27 cellular contexts compared by ENCODE assay signal in the genomic region with DNA sequence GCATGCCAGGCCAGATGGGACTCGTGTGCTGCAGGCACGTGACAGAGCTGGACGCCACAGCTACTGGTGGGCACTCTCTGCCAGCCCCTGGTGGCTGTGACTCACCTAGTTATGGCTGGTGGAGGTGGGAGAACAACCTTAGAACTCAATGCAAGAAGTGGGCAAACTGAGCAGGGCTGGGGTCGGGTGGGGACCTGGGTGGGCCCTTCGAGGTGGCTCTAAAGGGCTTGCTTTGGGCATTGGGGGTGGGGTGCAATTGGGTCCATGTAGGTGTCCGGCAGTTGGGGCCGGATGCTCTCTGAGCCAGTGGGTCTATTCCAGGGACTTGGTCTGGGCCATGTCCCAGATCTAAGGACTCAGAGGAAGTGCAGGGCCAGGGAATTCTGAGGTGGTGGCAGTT. TPM values are rescaled to one million over a fixed set of nuclear protein-coding genes. Genes with fewer than 3 reads are reported as not detected.
DNase-seq lines count a peak whose midpoint lies in the region; ATAC-seq, FAIRE-seq and TF ChIP-seq lines count a peak whose summit lies in the region.
"Had no signal": no experiment of that assay in that cellular context is flagged by ENCODE, and none has a peak within 500 bp of the region (broad histone marks: within the 10 kb centered on the region; RNA-seq: fewer than 3 reads in every experiment).

No MANE protein-coding gene starts in this region.

- H3K4me3 ChIP-seq in astrocyte (ENCODE audit: insufficient read depth, low read depth, low read length) = no peak overlapping the region
- no peak overlapping the region for H3K4me3 ChIP-seq in endodermal cell (ENCODE audit: low read length)
- no peak overlapping the region for H3K4me3 ChIP-seq in neuronal stem cell (ENCODE audit: low read length in 2 of 2)
- H3K4me3 ChIP-seq: BLaER1 had no signal

- H2AFZ ChIP-seq in astrocyte (ENCODE audit: low read depth, low read length) (no peak overlapping the region), neuronal stem cell (ENCODE audit: low read length) (no peak overlapping the region)

- no peak overlapping the region for H4K8ac ChIP-seq in neuronal stem cell (ENCODE audit: low read depth, low read length)

- no peaks in the 10 kb centered on the region for H3K79me1 ChIP-seq in neuronal stem cell (ENCODE audit: low read depth, low read length)

- ATAC-seq in HG03135 (IDR thresholded peaks at IDR 0.05; ENCODE audit: unreplicated experiment) = no peak
- no peak for ATAC-seq in GM21367 (IDR thresholded peaks at IDR 0.05; ENCODE audit: unreplicated experiment)

- H3K27ac Mint-ChIP-seq in astrocyte (ENCODE audit: unreplicated experiment) (no peak overlapping the region), endodermal cell (no peak overlapping the region)
- H3K27ac Mint-ChIP-seq: CD14-positive monocyte; CD4-positive, alpha-beta memory T cell; CD4-positive, CD25-positive, alpha-beta regulatory T cell; CD8-positive, alpha-beta memory T cell had no signal

- H3K4me3 Mint-ChIP-seq in astrocyte (ENCODE audit: unreplicated experiment) = peak overlapping the region; percentile 64
- H3K4me3 Mint-ChIP-seq in endodermal cell = no peak overlapping the region
- H3K4me3 Mint-ChIP-seq: CD14-positive monocyte; CD4-positive, alpha-beta memory T cell; CD4-positive, CD25-positive, alpha-beta regulatory T cell; CD8-positive, alpha-beta memory T cell had no signal

- no peaks in the 10 kb centered on the region for H3K79me2 ChIP-seq in astrocyte (ENCODE audit: insufficient read depth, low read length)

- H3K4ac ChIP-seq in neuronal stem cell (ENCODE audit: low read length) = peak overlapping the region; percentile 67

- H3K4me2 ChIP-seq in astrocyte (ENCODE audit: low read length) (no peak overlapping the region), neuronal stem cell (ENCODE audit: insufficient read depth, low read length, poor library complexity, severe bottlenecking) (no peak overlapping the region)
- H3K4me2 ChIP-seq: BLaER1 had no signal

- no peaks in the 10 kb centered on the region for H4K20me1 ChIP-seq in astrocyte (ENCODE audit: insufficient read depth, low read length)
- H4K20me1 ChIP-seq: BLaER1 had no signal

- no peak for FAIRE-seq in astrocyte (lab: Jason Lieb, UNC)
- FAIRE-seq: A204.1, G401.6, GM12891, GM19239 had no signal

- H2BK5ac ChIP-seq in neuronal stem cell (ENCODE audit: low read length) = no peak overlapping the region

- no peaks in the 10 kb centered on the region for H3K9me3 ChIP-seq in astrocyte (ENCODE audit: insufficient read depth, low read depth, low read length)
- H3K9me3 ChIP-seq in endodermal cell (ENCODE audit: control insufficient read depth, low read length) = no peaks in the 10 kb centered on the region
- no peaks in the 10 kb centered on the region for H3K9me3 ChIP-seq in neuronal stem cell (replicated peaks in 1 of 2; ENCODE audit: control insufficient read depth in 2 of 2, insufficient read depth in 1 of 2, low read depth in 1 of 2, low read length in 2 of 2)
- H3K9me3 ChIP-seq: BE2C, BLaER1 had no signal

- H3K27me3 ChIP-seq in astrocyte (ENCODE audit: insufficient read depth, low read length) (peaks cover 9% of the 10 kb centered on the region), endodermal cell (ENCODE audit: control insufficient read depth, insufficient read depth, low read length, poor library complexity, severe bottlenecking) (no peaks in the 10 kb centered on the region), neuronal stem cell (ENCODE audit: control insufficient read depth in 3 of 3, insufficient read depth in 3 of 3, low read depth in 1 of 3, low read length in 3 of 3) (no peaks in the 10 kb centered on the region)
- H3K27me3 ChIP-seq: BLaER1 had no signal

- H3K27ac ChIP-seq in astrocyte (ENCODE audit: low read depth, low read length) (no peak overlapping the region), endodermal cell (ENCODE audit: low read depth, low read length) (no peak overlapping the region), neuronal stem cell (replicated peaks; ENCODE audit: low read length) (no peak overlapping the region)
- H3K27ac ChIP-seq: BLaER1 had no signal

- no peak overlapping the region for H3K9ac ChIP-seq in astrocyte (ENCODE audit: low read length)
- no peak overlapping the region for H3K9ac ChIP-seq in endodermal cell (ENCODE audit: extremely low read depth, low read length, poor library complexity, severe bottlenecking)
- H3K9ac ChIP-seq in neuronal stem cell (ENCODE audit: low read depth, low read length, poor library complexity) = no peak overlapping the region
- H3K9ac ChIP-seq: BLaER1 had no signal

- no peak for DNase-seq in astrocyte (ENCODE audit: low read depth)
- DNase-seq in endodermal cell = peak; percentile 18
- DNase-seq in islet precursor cell = peak; percentile 34
- no peak for DNase-seq in neuronal stem cell (ENCODE audit: low spot score)
- DNase-seq in NCI-H1105 (lab: John Stamatoyannopoulos, UW) = no peak
- DNase-seq in activated CD4-positive, alpha-beta T cell treated with anti-CD3 and anti-CD28 coated beads for 48 hours = no peak
- DNase-seq: 8988T; ACHN; BE2C; C1 segment of cervical spinal cord; CD4-positive, alpha-beta memory T cell; CD4-positive, CD25-positive, alpha-beta regulatory T cell; CD8-positive, alpha-beta memory T cell; DMS 273 treated with DMSO at 0.1 percent for 48 hours; DMS153; DMS79 treated with DMSO at 0.1 percent for 48 hours; GF-D8 had no signal

- H3K9me3 Mint-ChIP-seq in astrocyte (ENCODE audit: unreplicated experiment) = no peaks in the 10 kb centered on the region
- H3K9me3 Mint-ChIP-seq in endodermal cell = no peaks in the 10 kb centered on the region

- H3K18ac ChIP-seq in neuronal stem cell (ENCODE audit: low read length) = no peak overlapping the region

- H3K36me3 Mint-ChIP-seq in astrocyte (ENCODE audit: low read depth, unreplicated experiment) = no peaks in the 10 kb centered on the region
- no peaks in the 10 kb centered on the region for H3K36me3 Mint-ChIP-seq in endodermal cell (ENCODE audit: low read depth)
- H3K36me3 Mint-ChIP-seq: CD14-positive monocyte; CD4-positive, alpha-beta memory T cell; CD4-positive, CD25-positive, alpha-beta regulatory T cell; CD8-positive, alpha-beta memory T cell had no signal

- no peak overlapping the region for H2BK12ac ChIP-seq in neuronal stem cell (ENCODE audit: low read length)

- no peak overlapping the region for H2AK5ac ChIP-seq in neuronal stem cell (ENCODE audit: low read depth, low read length)

- 80 to 89% methylated on average over 6 to 7 of the region's 7 CpGs for WGBS in endodermal cell (ENCODE audit: insufficient coverage in 1 of 2, insufficient read length in 1 of 2), 2 experiments
- WGBS in neuronal stem cell (ENCODE audit: extremely low coverage in 2 of 2, insufficient read length in 2 of 2, insufficient replicate concordance in 1 of 2), 2 donors = no CpG with 5 or more reads among the region's 7 CpGs

- no peak overlapping the region for H4K91ac ChIP-seq in neuronal stem cell (ENCODE audit: low read depth, low read length, poor library complexity)

- H2BK120ac ChIP-seq in neuronal stem cell (ENCODE audit: low read depth, low read length) = peak overlapping the region; percentile 5

- H3K4me1 Mint-ChIP-seq in astrocyte (ENCODE audit: low read depth, unreplicated experiment) (peaks cover 7% of the 10 kb centered on the region), endodermal cell (peaks cover 7% of the 10 kb centered on the region)
- H3K4me1 Mint-ChIP-seq: CD14-positive monocyte; CD4-positive, CD25-positive, alpha-beta regulatory T cell; CD8-positive, alpha-beta memory T cell had no signal

- no peak for TF ChIP-seq CTCF in astrocyte (IDR thresholded peaks at IDR 0.05; ENCODE audit: insufficient read depth, low read depth, low read length)
- no peak for TF ChIP-seq CTCF in endodermal cell (conservative IDR thresholded peaks at IDR 0.05)

- no peaks in the 10 kb centered on the region for H3K4me1 ChIP-seq in astrocyte (ENCODE audit: insufficient read depth, low read length)
- H3K4me1 ChIP-seq in endodermal cell (ENCODE audit: control insufficient read depth, insufficient read depth, low read length) = peaks cover 3% of the 10 kb centered on the region
- H3K4me1 ChIP-seq in neuronal stem cell (ENCODE audit: control insufficient read depth in 2 of 2, insufficient read depth in 1 of 2, low read depth in 1 of 2, low read length in 2 of 2) = peaks cover 0 to 3% of the 10 kb centered on the region in 2 donors
- H3K4me1 ChIP-seq: BE2C, BLaER1 had no signal

- H2BK15ac ChIP-seq in neuronal stem cell (ENCODE audit: low read length) = no peak overlapping the region

- H3K27me3 Mint-ChIP-seq in astrocyte (ENCODE audit: low read depth, unreplicated experiment) = peaks cover 29% of the 10 kb centered on the region
- H3K27me3 Mint-ChIP-seq in endodermal cell (ENCODE audit: insufficient read depth) = no peaks in the 10 kb centered on the region
- H3K27me3 Mint-ChIP-seq: CD4-positive, CD25-positive, alpha-beta regulatory T cell had no signal

- H3K36me3 ChIP-seq in astrocyte (ENCODE audit: insufficient read depth, low read length) (no peaks in the 10 kb centered on the region), endodermal cell (ENCODE audit: control insufficient read depth, insufficient read depth, low read length) (no peaks in the 10 kb centered on the region), neuronal stem cell (replicated peaks in 1 of 2; ENCODE audit: control insufficient read depth in 2 of 2, insufficient read depth in 2 of 2, low read length in 2 of 2) (no peaks in the 10 kb centered on the region)
- H3K36me3 ChIP-seq: BE2C, BLaER1 had no signal

- no peak overlapping the region for H3K23ac ChIP-seq in neuronal stem cell (ENCODE audit: low read depth, low read length, poor library complexity)

- H3K14ac ChIP-seq in neuronal stem cell (ENCODE audit: low read length) = no peak overlapping the region

RNA-seq across cellular contexts. Expression of a gene that starts 5.1 kb away (rescaled TPM):
- total RNA-seq in astrocyte = not detected in 2 replicates
- total RNA-seq in endodermal cell = not detected
- polyA plus RNA-seq in endodermal cell (2013, experiment 1 of 2) = not detected
- polyA plus RNA-seq in endodermal cell (2013, experiment 2 of 2) = not detected
- not detected for polyA plus RNA-seq in neuronal stem cell (2013, experiment 1 of 2)
- polyA plus RNA-seq in neuronal stem cell (2013, experiment 2 of 2) = not detected
- total RNA-seq: A673; CD4-positive, alpha-beta memory T cell; CD4-positive, CD25-positive, alpha-beta regulatory T cell; CD8-positive, alpha-beta memory T cell had no signal
- polyA plus RNA-seq: AG04450; CD14-positive monocyte; CD4-positive, alpha-beta memory T cell; CD4-positive, CD25-positive, alpha-beta regulatory T cell; CD8-positive, alpha-beta memory T cell had no signal

RNA-seq across cellular contexts. Expression of a gene that starts 38.4 kb away (rescaled TPM):
- 0.22 TPM in 1 of 2 replicates, not detected in the other for total RNA-seq in astrocyte
- not detected for total RNA-seq in endodermal cell
- polyA plus RNA-seq in endodermal cell (2013, experiment 1 of 2) = not detected
- not detected for polyA plus RNA-seq in endodermal cell (2013, experiment 2 of 2)
- polyA plus RNA-seq in neuronal stem cell (2013, experiment 1 of 2) = not detected
- not detected for polyA plus RNA-seq in neuronal stem cell (2013, experiment 2 of 2)
- total RNA-seq: A673; CD4-positive, alpha-beta memory T cell; CD4-positive, CD25-positive, alpha-beta regulatory T cell; CD8-positive, alpha-beta memory T cell had no signal
- polyA plus RNA-seq: CD14-positive monocyte; CD4-positive, alpha-beta memory T cell; CD4-positive, CD25-positive, alpha-beta regulatory T cell; CD8-positive, alpha-beta memory T cell had no signal

RNA-seq across cellular contexts. Expression of a gene that starts 46.9 kb away (rescaled TPM):
- not detected in 2 replicates for total RNA-seq in astrocyte
- total RNA-seq in endodermal cell = not detected
- polyA plus RNA-seq in endodermal cell (2013, experiment 1 of 2) = not detected
- not detected for polyA plus RNA-seq in endodermal cell (2013, experiment 2 of 2)
- not detected for polyA plus RNA-seq in neuronal stem cell (2013, experiment 1 of 2)
- not detected for polyA plus RNA-seq in neuronal stem cell (2013, experiment 2 of 2)
- total RNA-seq: A673; CD4-positive, alpha-beta memory T cell; CD4-positive, CD25-positive, alpha-beta regulatory T cell; CD8-positive, alpha-beta memory T cell had no signal
- polyA plus RNA-seq: AG04450; CD14-positive monocyte; CD4-positive, alpha-beta memory T cell; CD4-positive, CD25-positive, alpha-beta regulatory T cell; CD8-positive, alpha-beta memory T cell had no signal

Comparison
In these comparisons a context has a peak if more than half of its experiments do, and no peak if none do; other contexts are left out.
1. DNase-seq: peak in endodermal cell (single experiment) and islet precursor cell (single experiment); none in astrocyte (single experiment), neuronal stem cell (single experiment), NCI-H1105 (single experiment) and activated CD4-positive, alpha-beta T cell treated with anti-CD3 and anti-CD28 coated beads for 48 hours (single experiment).